Comparison of ENCODE assay signal across 19 cellular contexts in the genomic region with DNA sequence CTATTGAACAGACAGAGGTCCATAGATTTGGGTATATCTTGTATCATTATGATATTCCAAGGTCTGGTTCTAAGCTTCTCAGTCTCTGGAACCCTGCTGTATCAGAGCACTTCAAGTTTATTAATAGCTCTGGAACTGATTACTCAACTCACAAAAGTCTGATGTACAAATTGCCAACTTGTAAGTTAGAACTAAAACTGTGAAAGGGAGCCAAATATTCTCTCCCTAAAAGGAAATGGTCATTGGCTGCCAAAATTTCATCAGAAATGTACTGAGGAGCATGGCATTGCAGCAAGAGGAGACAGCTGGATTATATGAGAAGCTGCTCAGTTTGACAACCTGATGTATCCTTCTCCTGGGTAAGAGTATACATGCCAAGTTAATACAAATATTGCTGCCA.
"Had no signal": no experiment of that assay in that cellular context is flagged by ENCODE, and none has a peak within 500 bp of the region (broad histone marks: within the 10 kb centered on the region; RNA-seq: fewer than 3 reads in every experiment).

No MANE protein-coding gene starts in this region.

- ATAC-seq: activated CD4-positive, alpha-beta T cell treated with anti-CD3 and anti-CD28 coated beads for 36 hours; activated naive CD4-positive, alpha-beta T cell treated with anti-CD3 and anti-CD28 coated beads, Interleukin-2, amount 50 U/mL, for 72 hours; activated T-helper 17 cell treated with anti-CD3 and anti-CD28 coated beads, Interleukin-2, amount 50 U/mL, for 72 hours; mucosa of descending colon; stimulated activated naive B cell treated with anti-CD40 and anti-IgM and Interleukin-4, amounts not matched to agents 10 μg/mL and 1 μg/mL and 100 μg/mL, for 72 hours had no signal

- DNase-seq: activated B cell treated with CpG ODN at 0.5 μM for 24 hours; activated CD4-positive, alpha-beta T cell treated with anti-CD3 and anti-CD28 coated beads for 36 hours; activated CD4-positive, alpha-beta T cell treated with anti-CD3 and anti-CD28 coated beads, Interleukin-2, amount 50 U/mL, for 4 hours; activated CD8-positive, alpha-beta memory T cell treated with anti-CD3 and anti-CD28 coated beads for 24 hours; activated CD8-positive, alpha-beta memory T cell treated with anti-CD3 and anti-CD28 coated beads, Interleukin-2, amount 50 U/mL, for 4 hours; activated T-cell treated with anti-CD3 and anti-CD28 coated beads, Interleukin-2, amount 50 U/mL, for 24 hours; effector memory CD4-positive, alpha-beta T cell; immature natural killer cell; mesenchymal stem cell; mucosa of descending colon; nephron progenitor cell; stimulated activated CD4-positive, alpha-beta T cell treated with anti-CD3 and anti-CD28 coated beads, Interleukin-2, amount 100 ng/mL, for 48 hours; stimulated activated CD8-positive, alpha-beta memory T cell treated with anti-CD3 and anti-CD28 coated beads, Interleukin-4, amount 100 ng/mL, for 48 hours; stimulated activated naive B cell treated with anti-CD40 and anti-IgM and Interleukin-4, amounts not matched to agents 10 μg/mL and 1 μg/mL and 100 μg/mL, for 72 hours; T-helper 9 cell; testis; upper lobe of left lung had no signal
